22 cellular contexts compared by ENCODE assay signal in genomic region chr16:85640606-85641005, GRCh38.
"Had no signal": no experiment of that assay in that cellular context is flagged by ENCODE, and none has a peak within 500 bp of the region (broad histone marks: within the 10 kb centered on the region; RNA-seq: fewer than 3 reads in every experiment).

No MANE protein-coding gene starts in this region.

- FAIRE-seq: astrocyte, endothelial cell of umbilical vein, pancreas had no signal

- H3K27ac ChIP-seq: spleen had no signal

- H3K27ac Mint-ChIP-seq: activated CD4-positive, alpha-beta memory T cell treated with anti-CD3 and anti-CD28 coated beads for 36 hours; activated CD4-positive, alpha-beta T cell treated with anti-CD3 and anti-CD28 coated beads, Interleukin-2, amount 10 ng/mL, durations not matched to agents 24 days and 14 days; activated naive CD4-positive, alpha-beta T cell treated with anti-CD3 and anti-CD28 coated beads, Interleukin-2, amount 10 ng/mL, durations not matched to agents 7 days and 5 days; activated naive CD8-positive, alpha-beta T cell treated with anti-CD3 and anti-CD28 coated beads, Interleukin-2, amount 10 ng/mL, durations not matched to agents 7 days and 5 days; memory B cell; naive thymus-derived CD4-positive, alpha-beta T cell had no signal

- H3K27me3 ChIP-seq: heart left ventricle, pancreas, right atrium auricular region, spleen, transverse colon had no signal

- H3K36me3 ChIP-seq: pancreas, transverse colon had no signal

- H3K36me3 Mint-ChIP-seq: activated CD4-positive, alpha-beta memory T cell treated with anti-CD3 and anti-CD28 coated beads for 36 hours; activated naive CD4-positive, alpha-beta T cell treated with anti-CD3 and anti-CD28 coated beads, Interleukin-2, amount 10 ng/mL, durations not matched to agents 7 days and 5 days; activated naive CD8-positive, alpha-beta T cell treated with anti-CD3 and anti-CD28 coated beads, Interleukin-2, amount 10 ng/mL, durations not matched to agents 7 days and 5 days; naive thymus-derived CD4-positive, alpha-beta T cell had no signal

- H3K9me3 ChIP-seq: heart left ventricle, pancreas, right atrium auricular region, spleen, transverse colon had no signal

- H3K9me3 Mint-ChIP-seq: activated CD4-positive, alpha-beta memory T cell treated with anti-CD3 and anti-CD28 coated beads for 36 hours; activated CD4-positive, alpha-beta T cell treated with anti-CD3 and anti-CD28 coated beads, Interleukin-2, amount 10 ng/mL, durations not matched to agents 24 days and 14 days; activated naive CD4-positive, alpha-beta T cell treated with anti-CD3 and anti-CD28 coated beads, Interleukin-2, amount 10 ng/mL, durations not matched to agents 7 days and 5 days; activated naive CD8-positive, alpha-beta T cell treated with anti-CD3 and anti-CD28 coated beads, Interleukin-2, amount 10 ng/mL, durations not matched to agents 7 days and 5 days; memory B cell; naive thymus-derived CD4-positive, alpha-beta T cell had no signal

- H3K4me3 Mint-ChIP-seq: activated CD4-positive, alpha-beta memory T cell treated with anti-CD3 and anti-CD28 coated beads for 36 hours; activated CD4-positive, alpha-beta T cell treated with anti-CD3 and anti-CD28 coated beads, Interleukin-2, amount 10 ng/mL, durations not matched to agents 24 days and 14 days; activated naive CD4-positive, alpha-beta T cell treated with anti-CD3 and anti-CD28 coated beads, Interleukin-2, amount 10 ng/mL, durations not matched to agents 7 days and 5 days; activated naive CD8-positive, alpha-beta T cell treated with anti-CD3 and anti-CD28 coated beads, Interleukin-2, amount 10 ng/mL, durations not matched to agents 7 days and 5 days; memory B cell; naive thymus-derived CD4-positive, alpha-beta T cell had no signal

- H3K4me3 ChIP-seq: heart left ventricle, pancreas, right atrium auricular region, spleen, transverse colon had no signal

- H3K27me3 Mint-ChIP-seq: activated CD4-positive, alpha-beta memory T cell treated with anti-CD3 and anti-CD28 coated beads for 36 hours; activated CD4-positive, alpha-beta T cell treated with anti-CD3 and anti-CD28 coated beads, Interleukin-2, amount 10 ng/mL, durations not matched to agents 24 days and 14 days; activated naive CD4-positive, alpha-beta T cell treated with anti-CD3 and anti-CD28 coated beads, Interleukin-2, amount 10 ng/mL, durations not matched to agents 7 days and 5 days; activated naive CD8-positive, alpha-beta T cell treated with anti-CD3 and anti-CD28 coated beads, Interleukin-2, amount 10 ng/mL, durations not matched to agents 7 days and 5 days; memory B cell; naive thymus-derived CD4-positive, alpha-beta T cell had no signal

- DNase-seq: activated CD4-positive, alpha-beta memory T cell treated with anti-CD3 and anti-CD28 coated beads for 36 hours; activated CD4-positive, alpha-beta T cell treated with anti-CD3 and anti-CD28 coated beads, Interleukin-2, amount 10 ng/mL, durations not matched to agents 24 days and 14 days; activated CD4-positive, CD25-positive, alpha-beta regulatory T cell treated with anti-CD3 and anti-CD28 coated beads, Interleukin-2, amount 50 U/mL, for 72 hours; activated CD8-positive, alpha-beta memory T cell treated with anti-CD3 and anti-CD28 coated beads, Interleukin-2, amount 50 U/mL, for 4 hours; activated gamma-delta T cell; activated naive CD4-positive, alpha-beta T cell treated with anti-CD3 and anti-CD28 coated beads, Interleukin-2, amount 10 ng/mL, durations not matched to agents 7 days and 5 days; activated naive CD8-positive, alpha-beta T cell treated with anti-CD3 and anti-CD28 coated beads, Interleukin-2, amount 10 ng/mL, durations not matched to agents 7 days and 5 days; activated T-cell treated with anti-CD3 and anti-CD28 coated beads, Interleukin-2, amount 50 U/mL, for 1 hour; amniotic stem cell; cortex of kidney; heart left ventricle; midbrain; naive thymus-derived CD4-positive, alpha-beta T cell; spleen; stimulated activated naive CD4-positive, alpha-beta T cell; T-helper 9 cell; transverse colon had no signal
